Comparison of ENCODE assay signal across 10 cellular contexts in the genomic region with DNA sequence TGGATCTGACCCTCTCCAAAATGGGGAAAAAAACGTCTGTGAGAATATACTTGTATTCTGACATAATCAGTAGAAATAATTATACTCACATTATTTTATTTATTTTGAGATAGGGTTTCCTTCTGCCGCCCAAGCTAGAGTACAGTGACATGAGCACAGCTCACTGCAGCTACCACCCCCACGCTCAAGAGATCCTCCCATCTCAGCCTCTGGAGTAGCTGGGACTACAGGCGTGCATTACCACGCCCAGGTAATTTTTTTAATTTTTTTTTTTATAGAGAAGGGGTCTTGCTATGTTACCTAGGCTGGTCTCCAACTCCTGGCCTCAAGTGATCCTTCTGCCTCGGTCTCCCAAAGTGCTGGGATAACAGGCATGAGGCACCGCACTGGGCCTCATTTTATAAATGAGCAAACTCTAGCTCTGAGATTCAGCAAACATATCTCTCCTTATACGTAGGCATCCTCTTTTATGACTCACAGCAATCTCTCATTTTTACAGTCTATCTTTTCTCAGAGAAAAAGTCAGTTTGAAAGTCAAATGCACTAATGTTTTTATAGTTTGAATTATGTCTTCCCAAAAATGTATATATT. TPM values are rescaled to one million over a fixed set of nuclear protein-coding genes. Genes with fewer than 3 reads are reported as not detected.
A peak's percentile ranks its signal among the peaks of the same experiment; 100 is the strongest.
DNase-seq lines count a peak whose midpoint lies in the region; ATAC-seq and TF ChIP-seq lines count a peak whose summit lies in the region.
"Had no signal": no experiment of that assay in that cellular context is flagged by ENCODE, and none has a peak within 500 bp of the region (broad histone marks: within the 10 kb centered on the region; RNA-seq: fewer than 3 reads in every experiment).

No MANE protein-coding gene starts in this region.

- no peaks in the 10 kb centered on the region for H3K79me2 ChIP-seq in PC-3 (ENCODE audit: low read length)
- H3K79me2 ChIP-seq in osteoblast (ENCODE audit: insufficient read depth, low read length) = peaks cover 34% of the 10 kb centered on the region

- DNase-seq in AG04449 (ENCODE audit: low read depth, low spot score) (no peak), PC-3 (peak; percentile 37), fibroblast of mammary gland (ENCODE audit: low read depth) (peak; percentile 48), osteoblast (ENCODE audit: insufficient read length, low spot score, missing footprints) (peak; percentile 31), germinal center (ENCODE audit: low spot score) (no peak), lower leg skin (ENCODE audit: low spot score in 2 of 2) (no peak)
- DNase-seq in activated naive CD4-positive, alpha-beta T cell treated with anti-CD3 and anti-CD28 coated beads, Interleukin-2, amount 10 ng/mL, durations not matched to agents 7 days and 5 days = no peak
- DNase-seq: activated T-cell treated with anti-CD3 and anti-CD28 coated beads, Interleukin-2, amount 50 U/mL, for 4 hours; effector CD8-positive, alpha-beta T cell had no signal

- peak overlapping the region; percentile 97 for H3K4me2 ChIP-seq in PC-3 (ENCODE audit: low read length)
- peak overlapping the region; percentile 78 for H3K4me2 ChIP-seq in osteoblast (ENCODE audit: insufficient read depth, low read length)

- 0 out of 2 replicates have a peak, but pooled peaks cover 4% of the 10 kb centered on the region for H3K36me3 ChIP-seq in PC-3 (ENCODE audit: low read depth, low read length)
- H3K36me3 ChIP-seq in osteoblast (ENCODE audit: insufficient read depth, low read length) = no peaks in the 10 kb centered on the region

- no peaks in the 10 kb centered on the region for H3K36me3 Mint-ChIP-seq in activated naive CD4-positive, alpha-beta T cell treated with anti-CD3 and anti-CD28 coated beads, Interleukin-2, amount 10 ng/mL, durations not matched to agents 7 days and 5 days

- H3K27me3 ChIP-seq in PC-3 (ENCODE audit: low read length) (no peaks in the 10 kb centered on the region), osteoblast (ENCODE audit: insufficient read depth, low read length) (no peaks in the 10 kb centered on the region)

- ATAC-seq in PC-3 = no peak
- ATAC-seq in GM21528 (IDR thresholded peaks at IDR 0.05; ENCODE audit: low FRiP score, unreplicated experiment) = no peak

- H3K27ac ChIP-seq in PC-3 (ENCODE audit: low read length) (peak overlapping the region; percentile 4; the same call in 1 of the 2 replicates), osteoblast (ENCODE audit: low read depth, low read length) (peak overlapping the region; percentile 97)

- TF ChIP-seq POLR2A in lower leg skin (IDR thresholded peaks at IDR 0.05) = no peak

- H3K4me1 ChIP-seq in PC-3 (ENCODE audit: insufficient read depth, low read length) (peaks cover 47% of the 10 kb centered on the region), osteoblast (ENCODE audit: insufficient read depth, low read length) (peaks cover 60% of the 10 kb centered on the region)

- H4K20me1 ChIP-seq in PC-3 (ENCODE audit: low read length) (no peaks in the 10 kb centered on the region), osteoblast (ENCODE audit: insufficient read depth, low read length) (no peaks in the 10 kb centered on the region)

- intact Hi-C loops in PC-3 (cut with micrococcal nuclease) = loop anchor here (2.0 to 5.0 kb wide), 6 partner anchors 40 to 340 kb away; no protein-coding TSS in a partner anchor
- intact Hi-C loops in lower leg skin (cut with DNase I; ENCODE audit: low total_unique reads) = no loop called here

- H3K27ac Mint-ChIP-seq in activated naive CD4-positive, alpha-beta T cell treated with anti-CD3 and anti-CD28 coated beads, Interleukin-2, amount 10 ng/mL, durations not matched to agents 7 days and 5 days = no peak overlapping the region

- H3K4me3 Mint-ChIP-seq in activated naive CD4-positive, alpha-beta T cell treated with anti-CD3 and anti-CD28 coated beads, Interleukin-2, amount 10 ng/mL, durations not matched to agents 7 days and 5 days = no peak overlapping the region
- H3K4me3 Mint-ChIP-seq: activated T-cell treated with anti-CD3 and anti-CD28 coated beads, Interleukin-2, amount 50 U/mL, for 4 hours had no signal

- CTCF ChIA-PET in AG04449 (lab: Yijun Ruan, JAX) (interaction anchor here (1.1 kb wide), 1 partner anchor 24 kb away, joined by 5 read pairs; no protein-coding TSS in a partner anchor), PC-3 (lab: Charles Lee) (interaction anchor here (0.6 kb wide), 1 partner anchor 176 kb away, joined by 3 read pairs; no protein-coding TSS in a partner anchor)
- CTCF ChIA-PET in activated naive CD4-positive, alpha-beta T cell treated with anti-CD3 and anti-CD28 coated beads, Interleukin-2, amount 10 ng/mL, durations not matched to agents 7 days and 5 days (lab: Charles Lee) = no interaction called here

- H3K4me1 Mint-ChIP-seq in activated naive CD4-positive, alpha-beta T cell treated with anti-CD3 and anti-CD28 coated beads, Interleukin-2, amount 10 ng/mL, durations not matched to agents 7 days and 5 days = peaks cover 2% of the 10 kb centered on the region

- H3K9me3 ChIP-seq in PC-3 (ENCODE audit: low read length) (no peaks in the 10 kb centered on the region), osteoblast (ENCODE audit: low read depth, low read length) (no peaks in the 10 kb centered on the region)

- no TSS peak for BruUV-seq in PC-3 (replicated peaks; lab: Mats Ljungman, UMichigan)

- H3K27me3 Mint-ChIP-seq in activated naive CD4-positive, alpha-beta T cell treated with anti-CD3 and anti-CD28 coated beads, Interleukin-2, amount 10 ng/mL, durations not matched to agents 7 days and 5 days = peaks cover 30% of the 10 kb centered on the region

- no peaks in the 10 kb centered on the region for H3K9me3 Mint-ChIP-seq in activated naive CD4-positive, alpha-beta T cell treated with anti-CD3 and anti-CD28 coated beads, Interleukin-2, amount 10 ng/mL, durations not matched to agents 7 days and 5 days
- H3K9me3 Mint-ChIP-seq: activated T-cell treated with anti-CD3 and anti-CD28 coated beads, Interleukin-2, amount 50 U/mL, for 4 hours had no signal

- H3K4me3 ChIP-seq in AG04449 (ENCODE audit: low read depth, low read length) (peak overlapping the region; percentile 99), PC-3 (ENCODE audit: low read length) (peak overlapping the region; percentile 85), fibroblast of mammary gland (ENCODE audit: control insufficient read depth, low read depth, low read length) (peak overlapping the region; percentile 64), osteoblast (ENCODE audit: insufficient read depth, low read length) (peak overlapping the region; percentile 94), lower leg skin (ENCODE audit: low read depth, poor library complexity, severe bottlenecking) (no peak overlapping the region)

- no peaks in the 10 kb centered on the region for H3K9me2 ChIP-seq in PC-3 (replicated peaks; ENCODE audit: low read length)

- TF ChIP-seq CTCF in AG04449 (IDR thresholded peaks at IDR 0.05; ENCODE audit: insufficient read depth, low read length, missing control alignments) = no peak
- TF ChIP-seq CTCF in PC-3 (conservative IDR thresholded peaks at IDR 0.05; ENCODE audit: low read depth, low read length) = no peak
- no peak for TF ChIP-seq CTCF in fibroblast of mammary gland (conservative IDR thresholded peaks at IDR 0.05; ENCODE audit: control insufficient read depth, insufficient read depth, low read depth, low read length)
- no peak for TF ChIP-seq CTCF in osteoblast (IDR thresholded peaks at IDR 0.05; ENCODE audit: extremely low read depth, low read depth, low read length)
- no peak for TF ChIP-seq CTCF in lower leg skin (IDR thresholded peaks at IDR 0.05)

- POLR2A ChIA-PET in AG04449 (lab: Yijun Ruan, JAX) (interaction anchor here (1.4 to 2.5 kb wide), 2 partner anchors 21 to 54 kb away, joined by 3 to 8 read pairs; no protein-coding TSS in a partner anchor), PC-3 (lab: Charles Lee; ENCODE audit: unreplicated experiment) (interaction anchor here (0.7 kb wide), 1 partner anchor 294 kb away, joined by 5 read pairs; no protein-coding TSS in a partner anchor)

- 46 to 62% methylated on average over 8 of the region's 8 CpGs for WGBS in lower leg skin, 2 donors

- H3F3A ChIP-seq in PC-3 (ENCODE audit: low read length, unreplicated experiment) = no peaks in the 10 kb centered on the region

- H2AFZ ChIP-seq in PC-3 (ENCODE audit: low read length) (peak overlapping the region; percentile 98), osteoblast (ENCODE audit: low read length) (no peak overlapping the region)

- H3K9ac ChIP-seq in PC-3 (ENCODE audit: low read length) = peak overlapping the region; percentile 55

RNA-seq across cellular contexts. Expression of gene VGLL3, which starts 1.0 kb away (rescaled TPM):
- total RNA-seq in PC-3 (2014; rRNA removed) = 1.3 and 1.8 TPM in 2 replicates
- total RNA-seq in osteoblast = 198 and 242 TPM in 2 replicates
- 10 to 100 TPM in 2 of 4 donors, 1 to 10 TPM in 2; 8.0 to 24.7 (median 10.3) TPM for total RNA-seq in lower leg skin

Comparison
In these comparisons a context has a peak if more than half of its experiments do, and no peak if none do; other contexts are left out.
1. DNase-seq: peak in PC-3 (single experiment), fibroblast of mammary gland (single experiment) and osteoblast (single experiment); none in AG04449 (single experiment), germinal center (single experiment), lower leg skin (0 of 2) and activated naive CD4-positive, alpha-beta T cell treated with anti-CD3 and anti-CD28 coated beads, Interleukin-2, amount 10 ng/mL, durations not matched to agents 7 days and 5 days (single experiment).